In genomic region chr1:201731142-201731541, GRCh38 we compare ENCODE assay signal across 18 cellular contexts.
DNase-seq lines count a peak whose midpoint lies in the region; TF ChIP-seq lines count a peak whose summit lies in the region.
"Had no signal": no experiment of that assay in that cellular context is flagged by ENCODE, and none has a peak within 500 bp of the region (broad histone marks: within the 10 kb centered on the region; RNA-seq: fewer than 3 reads in every experiment).

No MANE protein-coding gene starts in this region.

- H3K27ac ChIP-seq in testis: no peak overlapping the region
- H3K27ac ChIP-seq: spleen, thyroid gland had no signal

- peaks cover 8% of the 10 kb centered on the region for H3K27me3 Mint-ChIP-seq in activated CD4-positive, alpha-beta memory T cell treated with anti-CD3 and anti-CD28 coated beads, Interleukin-2, amount 10 ng/mL, durations not matched to agents 7 days and 5 days

- no peaks in the 10 kb centered on the region for H3K9me3 Mint-ChIP-seq in activated CD4-positive, alpha-beta memory T cell treated with anti-CD3 and anti-CD28 coated beads, Interleukin-2, amount 10 ng/mL, durations not matched to agents 7 days and 5 days

- H3K36me3 Mint-ChIP-seq in activated CD4-positive, alpha-beta memory T cell treated with anti-CD3 and anti-CD28 coated beads, Interleukin-2, amount 10 ng/mL, durations not matched to agents 7 days and 5 days (ENCODE audit: low read depth): no peaks in the 10 kb centered on the region

- H3K4me1 ChIP-seq in adipocyte (ENCODE audit: control insufficient read depth, insufficient read depth, low read length): peaks cover 27% of the 10 kb centered on the region
- peaks cover 5% of the 10 kb centered on the region for H3K4me1 ChIP-seq in testis
- H3K4me1 ChIP-seq: HAP-1 had no signal

- H3K27me3 ChIP-seq in adipocyte (replicated peaks; ENCODE audit: control insufficient read depth, insufficient read depth, low read length) (no peaks in the 10 kb centered on the region), testis (no peaks in the 10 kb centered on the region)
- H3K27me3 ChIP-seq: spleen, thyroid gland had no signal

- H3K36me3 ChIP-seq in adipocyte (ENCODE audit: control insufficient read depth, insufficient read depth, low read length, severe bottlenecking) (peaks cover 12% of the 10 kb centered on the region), testis (ENCODE audit: low read depth, missing control alignments) (no peaks in the 10 kb centered on the region)
- H3K36me3 ChIP-seq: HAP-1, spleen, thyroid gland had no signal

- H3K4me1 Mint-ChIP-seq in activated CD4-positive, alpha-beta memory T cell treated with anti-CD3 and anti-CD28 coated beads, Interleukin-2, amount 10 ng/mL, durations not matched to agents 7 days and 5 days: no peaks in the 10 kb centered on the region

- H3K9ac ChIP-seq in adipocyte (ENCODE audit: low read length): peak overlapping the region; percentile 45

- no peak overlapping the region for H3K27ac Mint-ChIP-seq in activated CD4-positive, alpha-beta memory T cell treated with anti-CD3 and anti-CD28 coated beads, Interleukin-2, amount 10 ng/mL, durations not matched to agents 7 days and 5 days
- H3K27ac Mint-ChIP-seq: T-helper 17 cell had no signal

- TF ChIP-seq CTCF in testis (IDR thresholded peaks at IDR 0.05): no peak

- H3K9me3 ChIP-seq in adipocyte (ENCODE audit: control insufficient read depth, low read length): no peaks in the 10 kb centered on the region
- no peaks in the 10 kb centered on the region for H3K9me3 ChIP-seq in testis
- H3K9me3 ChIP-seq: HAP-1, spleen, thyroid gland had no signal

- CTCF ChIA-PET in activated CD4-positive, alpha-beta memory T cell treated with anti-CD3 and anti-CD28 coated beads, Interleukin-2, amount 10 ng/mL, durations not matched to agents 7 days and 5 days (lab: Charles Lee): no interaction called here

- intact Hi-C loops in testis (cut with DNase I; ENCODE audit: low total_unique reads): no loop called here

- no peak for TF ChIP-seq POLR2A in testis (IDR thresholded peaks at IDR 0.05)

- H3K4me3 ChIP-seq in adipocyte (ENCODE audit: low read length) (no peak overlapping the region), testis (no peak overlapping the region)
- H3K4me3 ChIP-seq: HAP-1, spleen, thyroid gland had no signal

- 65 to 79% methylated on average over 11 of the region's 11 CpGs for WGBS in testis, 2 donors

- DNase-seq in adipocyte (ENCODE audit: low read depth) (no peak), foreskin melanocyte (peak; percentile 41), midbrain (lab: John Stamatoyannopoulos, UW) (peak; percentile 65), testis (peak; percentile 12), glomerular visceral epithelial cell (ENCODE audit: extremely low spot score) (no peak), iPS-NIHi7 (ENCODE audit: extremely low spot score) (no peak), mucosa of gallbladder (ENCODE audit: low spot score) (no peak)
- no peak for DNase-seq in activated CD4-positive, alpha-beta memory T cell treated with anti-CD3 and anti-CD28 coated beads, Interleukin-2, amount 10 ng/mL, durations not matched to agents 7 days and 5 days
- DNase-seq: activated CD4-positive, CD25-positive, alpha-beta regulatory T cell; activated effector memory CD4-positive, alpha-beta T cell treated with Interleukin-2 at 50 U/mL for 16 hours; MV-4-11; NCI-H1930; NCI-H446 treated with DMSO at 0.1 percent for 48 hours; SHP77; spleen; T-helper 17 cell; thyroid gland had no signal

- POLR2A ChIA-PET in activated CD4-positive, alpha-beta memory T cell treated with anti-CD3 and anti-CD28 coated beads, Interleukin-2, amount 10 ng/mL, durations not matched to agents 7 days and 5 days (lab: Charles Lee): no interaction called here

- H3K4me3 Mint-ChIP-seq in activated CD4-positive, alpha-beta memory T cell treated with anti-CD3 and anti-CD28 coated beads, Interleukin-2, amount 10 ng/mL, durations not matched to agents 7 days and 5 days: no peak overlapping the region
- H3K4me3 Mint-ChIP-seq: T-helper 17 cell had no signal

Comparison
In these comparisons a context has a peak if more than half of its experiments do, and no peak if none do; other contexts are left out.
1. DNase-seq: peak in foreskin melanocyte (single experiment), midbrain (single experiment) and testis (single experiment); none in adipocyte (single experiment), glomerular visceral epithelial cell (single experiment), iPS-NIHi7 (single experiment), activated CD4-positive, alpha-beta memory T cell treated with anti-CD3 and anti-CD28 coated beads, Interleukin-2, amount 10 ng/mL, durations not matched to agents 7 days and 5 days (single experiment) and mucosa of gallbladder (single experiment).